ENCODE assay signal across 21 cellular contexts in genomic region chr4:26174033-26174432, GRCh38.
DNase-seq lines count a peak whose midpoint lies in the region; ATAC-seq, FAIRE-seq and TF ChIP-seq lines count a peak whose summit lies in the region.
"Had no signal": no experiment of that assay in that cellular context is flagged by ENCODE, and none has a peak within 500 bp of the region (broad histone marks: within the 10 kb centered on the region; RNA-seq: fewer than 3 reads in every experiment).

No MANE protein-coding gene starts in this region.

- H3K4me3 ChIP-seq in H1 (ENCODE audit: extremely low read depth in 1 of 4, insufficient read depth in 2 of 4, low read depth in 3 of 4, low read length in 4 of 4) (no peak overlapping the region), small intestine (ENCODE audit: low read depth in 1 of 2, low read length in 2 of 2) (no peak overlapping the region)

- peak overlapping the region; percentile 42 for H3K27ac Mint-ChIP-seq in activated naive CD8-positive, alpha-beta T cell treated with anti-CD3 and anti-CD28 coated beads, Interleukin-2, amount 50 U/mL, for 24 hours
- H3K27ac Mint-ChIP-seq in activated naive CD8-positive, alpha-beta T cell treated with anti-CD3 and anti-CD28 coated beads for 36 hours, result no peak overlapping the region
- H3K27ac Mint-ChIP-seq in T-helper 17 cell, result peak overlapping the region; percentile 93
- H3K27ac Mint-ChIP-seq in activated naive CD4-positive, alpha-beta T cell treated with anti-CD3 and anti-CD28 coated beads, Interleukin-2, amount 10 ng/mL, durations not matched to agents 7 days and 5 days, result no peak overlapping the region
- H3K27ac Mint-ChIP-seq: CD4-positive, alpha-beta T cell; stimulated activated naive CD8-positive, alpha-beta T cell treated with anti-CD3 and anti-CD28 coated beads, Interleukin-15, Interleukin-2, amounts not matched to agents 100 ng/mL and 50 ng/mL, for 24 hours; type B pancreatic cell had no signal

- no peaks in the 10 kb centered on the region for H3K79me1 ChIP-seq in H1 (ENCODE audit: low read depth, low read length)

- no peak overlapping the region for H3K9ac ChIP-seq in H1 (replicated peaks in 1 of 4; ENCODE audit: extremely low read depth in 1 of 4, low read depth in 3 of 4, low read length in 3 of 4)

- peaks cover 30% of the 10 kb centered on the region for H3K4me1 Mint-ChIP-seq in activated naive CD8-positive, alpha-beta T cell treated with anti-CD3 and anti-CD28 coated beads, Interleukin-2, amount 50 U/mL, for 24 hours
- peaks cover 15% of the 10 kb centered on the region for H3K4me1 Mint-ChIP-seq in activated naive CD8-positive, alpha-beta T cell treated with anti-CD3 and anti-CD28 coated beads for 36 hours
- peaks cover 17% of the 10 kb centered on the region for H3K4me1 Mint-ChIP-seq in T-helper 17 cell
- H3K4me1 Mint-ChIP-seq in activated naive CD4-positive, alpha-beta T cell treated with anti-CD3 and anti-CD28 coated beads, Interleukin-2, amount 10 ng/mL, durations not matched to agents 7 days and 5 days, result no peaks in the 10 kb centered on the region

- H2AK5ac ChIP-seq in H1 (ENCODE audit: low read depth, low read length), result no peak overlapping the region

- no peaks in the 10 kb centered on the region for H3K23me2 ChIP-seq in H1 (ENCODE audit: low read depth, low read length)

- TF ChIP-seq RAD21 in H1 (IDR thresholded peaks at IDR 0.05 in 1 of 2, conservative IDR thresholded peaks at IDR 0.05 in 1 of 2; ENCODE audit: low read depth in 2 of 2, low read length in 2 of 2), result no peak

- H3K4ac ChIP-seq in H1 (replicated peaks; ENCODE audit: insufficient read length, low read depth, low read length), result no peak overlapping the region

- H3K4me2 ChIP-seq in H1 (ENCODE audit: insufficient read depth in 1 of 2, low read depth in 2 of 2, low read length in 2 of 2), result no peak overlapping the region

- H3K23ac ChIP-seq in H1 (ENCODE audit: insufficient read length), result no peak overlapping the region

- no peak overlapping the region for H3K18ac ChIP-seq in H1 (ENCODE audit: extremely low read depth, low read length)

- no peak for TF ChIP-seq CTCF in H1 (IDR thresholded peaks at IDR 0.05; ENCODE audit: control extremely low read depth in 1 of 3, insufficient read depth in 1 of 3, low read depth in 1 of 3, low read length in 3 of 3)

- H3K56ac ChIP-seq in H1 (replicated peaks; ENCODE audit: insufficient read length, low read depth, low read length), result no peak overlapping the region

- no peak overlapping the region for H2BK120ac ChIP-seq in H1 (replicated peaks; ENCODE audit: low read depth, low read length)

- no peak overlapping the region for H2BK5ac ChIP-seq in H1 (ENCODE audit: low read depth, low read length)

- no peak overlapping the region for H4K5ac ChIP-seq in H1 (ENCODE audit: insufficient read length, low read depth, low read length)

- 83% methylated on average over 8 of the region's 8 CpGs; no CpG with 5 or more reads in 1 of the 2 experiments for WGBS in H1 (ENCODE audit: extremely low coverage in 1 of 2, insufficient coverage in 1 of 2, insufficient read length in 1 of 2, insufficient replicate concordance in 2 of 2, low coverage in 1 of 2, low lambda C conversion rate in 2 of 2, missing lambda C conversion rate in 1 of 2), 2 experiments
- 7 to 41% (median 25%) methylated on average over 8 of the region's 8 CpGs for WGBS in small intestine, 3 donors

- TF ChIP-seq EP300 in H1 (IDR thresholded peaks at IDR 0.05; ENCODE audit: borderline replicate concordance in 1 of 2, low read depth in 2 of 2, low read length in 2 of 2), result no peak

- ATAC-seq in activated naive CD8-positive, alpha-beta T cell treated with anti-CD3 and anti-CD28 coated beads, Interleukin-2, amount 50 U/mL, for 24 hours, result no peak
- no peak for ATAC-seq in T-helper 17 cell
- ATAC-seq: foreskin keratinocyte had no signal

- H2BK20ac ChIP-seq in H1 (ENCODE audit: low read length), result no peak overlapping the region

- CTCF ChIA-PET in H1 (lab: Charles Lee; ENCODE audit: partially characterized antibody), result interaction anchor here (0.6 to 6.2 kb wide), 4 partner anchors 12 to 36 kb away, joined by 3 to 50 read pairs (median 5); no protein-coding TSS in a partner anchor
- CTCF ChIA-PET in activated naive CD4-positive, alpha-beta T cell treated with anti-CD3 and anti-CD28 coated beads, Interleukin-2, amount 10 ng/mL, durations not matched to agents 7 days and 5 days (lab: Charles Lee), result interaction anchor here (0.8 kb wide), 1 partner anchor 151 kb away, joined by 3 read pairs; no protein-coding TSS in a partner anchor

- H3K4me1 ChIP-seq in H1 (replicated peaks in 1 of 4; ENCODE audit: control insufficient read depth in 3 of 4, insufficient read depth in 4 of 4, low read length in 3 of 4) (peaks cover 0 to 4% (median 3%) of the 10 kb centered on the region in 4 experiments; a peak in 2 of 7 replicates), small intestine (ENCODE audit: control insufficient read depth in 2 of 2, insufficient read depth in 1 of 2, low read depth in 1 of 2, low read length in 1 of 2) (no peaks in the 10 kb centered on the region)

- no peak overlapping the region for H3K4me3 Mint-ChIP-seq in activated naive CD8-positive, alpha-beta T cell treated with anti-CD3 and anti-CD28 coated beads, Interleukin-2, amount 50 U/mL, for 24 hours
- H3K4me3 Mint-ChIP-seq in activated naive CD8-positive, alpha-beta T cell treated with anti-CD3 and anti-CD28 coated beads for 36 hours, result no peak overlapping the region
- peak overlapping the region; percentile 2 for H3K4me3 Mint-ChIP-seq in T-helper 17 cell
- H3K4me3 Mint-ChIP-seq in activated naive CD4-positive, alpha-beta T cell treated with anti-CD3 and anti-CD28 coated beads, Interleukin-2, amount 10 ng/mL, durations not matched to agents 7 days and 5 days, result no peak overlapping the region
- H3K4me3 Mint-ChIP-seq: CD4-positive, alpha-beta T cell; stimulated activated naive CD8-positive, alpha-beta T cell treated with anti-CD3 and anti-CD28 coated beads, Interleukin-15, Interleukin-2, amounts not matched to agents 100 ng/mL and 50 ng/mL, for 24 hours; type B pancreatic cell had no signal

- TF ChIP-seq POLR2A in H1 (IDR thresholded peaks at IDR 0.05; ENCODE audit: control extremely low read depth in 1 of 2, low read depth in 2 of 2, low read length in 2 of 2), result no peak

- H3K36me3 Mint-ChIP-seq in activated naive CD8-positive, alpha-beta T cell treated with anti-CD3 and anti-CD28 coated beads, Interleukin-2, amount 50 U/mL, for 24 hours (ENCODE audit: low read depth), result no peaks in the 10 kb centered on the region
- H3K36me3 Mint-ChIP-seq in activated naive CD8-positive, alpha-beta T cell treated with anti-CD3 and anti-CD28 coated beads for 36 hours, result no peaks in the 10 kb centered on the region
- H3K36me3 Mint-ChIP-seq in T-helper 17 cell (ENCODE audit: low read depth), result peaks cover 3% of the 10 kb centered on the region
- no peaks in the 10 kb centered on the region for H3K36me3 Mint-ChIP-seq in activated naive CD4-positive, alpha-beta T cell treated with anti-CD3 and anti-CD28 coated beads, Interleukin-2, amount 10 ng/mL, durations not matched to agents 7 days and 5 days
- H3K36me3 Mint-ChIP-seq: type B pancreatic cell had no signal

- H2BK15ac ChIP-seq in H1 (ENCODE audit: low read length), result no peak overlapping the region

- H3K27me3 ChIP-seq in H1 (replicated peaks in 1 of 4; ENCODE audit: control insufficient read depth in 3 of 4, extremely low read depth in 1 of 4, insufficient read depth in 3 of 4, low read length in 3 of 4) (no peaks in the 10 kb centered on the region; a peak in 1 of 7 replicates), small intestine (ENCODE audit: control insufficient read depth in 2 of 2, insufficient read depth in 2 of 2, low read length in 2 of 2) (no peaks in the 10 kb centered on the region)
- H3K27me3 ChIP-seq: foreskin keratinocyte had no signal

- POLR2A ChIA-PET in H1 (lab: Charles Lee; ENCODE audit: partially characterized antibody), result no interaction called here

- H4K20me1 ChIP-seq in H1 (replicated peaks in 1 of 2; ENCODE audit: control insufficient read depth in 1 of 2, insufficient read depth in 2 of 2, low read length in 2 of 2), result no peaks in the 10 kb centered on the region

- no peak overlapping the region for H2BK12ac ChIP-seq in H1 (ENCODE audit: low read depth, low read length)

- H4K91ac ChIP-seq in H1 (replicated peaks; ENCODE audit: insufficient read length, low read length), result no peak overlapping the region

- peak overlapping the region; percentile 96 for H2AFZ ChIP-seq in H1 (ENCODE audit: low read length)

- H3K14ac ChIP-seq in H1 (ENCODE audit: insufficient read length), result no peak overlapping the region

- no peak overlapping the region for H4K8ac ChIP-seq in H1 (ENCODE audit: extremely low read depth, insufficient read depth, low read length)

- DNase-seq in activated naive CD8-positive, alpha-beta T cell treated with anti-CD3 and anti-CD28 coated beads, Interleukin-2, amount 50 U/mL, for 24 hours, result no peak
- no peak for DNase-seq in activated naive CD8-positive, alpha-beta T cell treated with anti-CD3 and anti-CD28 coated beads for 36 hours
- DNase-seq in T-helper 17 cell, result no peak
- no peak for DNase-seq in H1 (ENCODE audit: low read depth in 1 of 2, low spot score in 2 of 2)
- peak; percentile 66 for DNase-seq in small intestine
- no peak for DNase-seq in C1 segment of cervical spinal cord (lab: John Stamatoyannopoulos, UW)
- no peak for DNase-seq in activated naive CD4-positive, alpha-beta T cell treated with anti-CD3 and anti-CD28 coated beads, Interleukin-2, amount 10 ng/mL, durations not matched to agents 7 days and 5 days
- DNase-seq in middle frontal gyrus (ENCODE audit: extremely low spot score, low spot score), result no peak
- DNase-seq: aorta; CD4-positive, alpha-beta T cell; cortex of kidney; DMS79; foreskin keratinocyte; NCI-H2029; NCI-H446; NK-92 treated with Interleukin-12 subunit alpha and Interleukin-12 subunit beta, amount 100 ng/mL, for 24 hours; retina; stimulated activated CD4-positive, alpha-beta T cell treated with anti-CD3 and anti-CD28 coated beads, Interleukin-15, amount 100 ng/mL, for 24 hours had no signal

- FAIRE-seq in H1 (lab: Jason Lieb, UNC) (no peak), small intestine (lab: Jason Lieb, UNC) (no peak)
- FAIRE-seq: endothelial cell of umbilical vein had no signal

- no peaks in the 10 kb centered on the region for H3K27me3 Mint-ChIP-seq in activated naive CD8-positive, alpha-beta T cell treated with anti-CD3 and anti-CD28 coated beads, Interleukin-2, amount 50 U/mL, for 24 hours
- peaks cover 20% of the 10 kb centered on the region for H3K27me3 Mint-ChIP-seq in activated naive CD8-positive, alpha-beta T cell treated with anti-CD3 and anti-CD28 coated beads for 36 hours
- H3K27me3 Mint-ChIP-seq in T-helper 17 cell, result peaks cover 12% of the 10 kb centered on the region
- peaks cover 15% of the 10 kb centered on the region for H3K27me3 Mint-ChIP-seq in activated naive CD4-positive, alpha-beta T cell treated with anti-CD3 and anti-CD28 coated beads, Interleukin-2, amount 10 ng/mL, durations not matched to agents 7 days and 5 days

- H3K27ac ChIP-seq in H1 (ENCODE audit: low read depth, low read length), result no peak overlapping the region
- no peak overlapping the region for H3K27ac ChIP-seq in small intestine (ENCODE audit: low read depth in 1 of 2, low read length in 1 of 2)
- H3K27ac ChIP-seq: foreskin keratinocyte had no signal

- no peaks in the 10 kb centered on the region for H3K9me3 Mint-ChIP-seq in activated naive CD8-positive, alpha-beta T cell treated with anti-CD3 and anti-CD28 coated beads, Interleukin-2, amount 50 U/mL, for 24 hours
- H3K9me3 Mint-ChIP-seq in activated naive CD8-positive, alpha-beta T cell treated with anti-CD3 and anti-CD28 coated beads for 36 hours, result no peaks in the 10 kb centered on the region
- no peaks in the 10 kb centered on the region for H3K9me3 Mint-ChIP-seq in activated naive CD4-positive, alpha-beta T cell treated with anti-CD3 and anti-CD28 coated beads, Interleukin-2, amount 10 ng/mL, durations not matched to agents 7 days and 5 days
- H3K9me3 Mint-ChIP-seq: CD4-positive, alpha-beta T cell; stimulated activated naive CD8-positive, alpha-beta T cell treated with anti-CD3 and anti-CD28 coated beads, Interleukin-15, Interleukin-2, amounts not matched to agents 100 ng/mL and 50 ng/mL, for 24 hours; type B pancreatic cell had no signal

- no peaks in the 10 kb centered on the region for H3K79me2 ChIP-seq in H1 (ENCODE audit: control insufficient read depth in 1 of 2, insufficient read depth in 2 of 2, low read length in 2 of 2)

- no peaks in the 10 kb centered on the region for H3K9me3 ChIP-seq in T-helper 17 cell (ENCODE audit: control insufficient read depth, low read length, poor library complexity, severe bottlenecking)
- H3K9me3 ChIP-seq in H1 (ENCODE audit: insufficient read depth in 2 of 2, low read depth in 1 of 2, low read length in 1 of 2), result peaks cover 6 to 16% of the 10 kb centered on the region in 2 experiments; a peak in 3 of 4 replicates
- H3K9me3 ChIP-seq in small intestine (ENCODE audit: control insufficient read depth, low read depth), result no peaks in the 10 kb centered on the region

- H3K36me3 ChIP-seq in H1 (ENCODE audit: control insufficient read depth in 2 of 4, insufficient read depth in 4 of 4, low read length in 3 of 4) (peaks cover 0 to 4% (median 0%) of the 10 kb centered on the region in 4 experiments; a peak in 2 of 8 replicates), small intestine (ENCODE audit: control insufficient read depth in 2 of 2, insufficient read depth in 2 of 2, low read length in 2 of 2) (no peaks in the 10 kb centered on the region)

Comparison
In these comparisons a context has a peak if more than half of its experiments do, and no peak if none do; other contexts are left out.
1. H3K27ac Mint-ChIP-seq: peak in activated naive CD8-positive, alpha-beta T cell treated with anti-CD3 and anti-CD28 coated beads, Interleukin-2, amount 50 U/mL, for 24 hours (single experiment) and T-helper 17 cell (single experiment); none in activated naive CD8-positive, alpha-beta T cell treated with anti-CD3 and anti-CD28 coated beads for 36 hours (single experiment) and activated naive CD4-positive, alpha-beta T cell treated with anti-CD3 and anti-CD28 coated beads, Interleukin-2, amount 10 ng/mL, durations not matched to agents 7 days and 5 days (single experiment).